24 cellular contexts compared by ENCODE assay signal in the genomic region with DNA sequence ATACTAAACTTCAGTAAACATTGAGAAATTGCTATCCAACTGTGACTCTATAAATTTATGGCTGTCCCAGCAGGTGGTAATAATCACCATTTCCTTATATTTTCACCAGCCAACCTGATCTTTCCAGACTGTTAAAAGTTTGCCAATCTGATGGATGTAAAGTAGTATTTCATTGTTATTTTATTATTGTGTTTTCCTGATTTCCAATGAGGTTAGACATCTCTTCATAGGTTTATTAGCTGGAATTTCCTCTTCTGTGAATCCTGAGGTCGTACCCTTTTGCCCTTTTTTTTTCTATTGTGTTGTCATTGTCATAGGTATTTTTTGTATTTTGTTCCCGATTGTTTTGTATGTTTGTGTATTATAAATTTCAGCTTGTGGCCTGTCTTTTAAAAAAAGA. TPM values are rescaled to one million over a fixed set of nuclear protein-coding genes. Genes with fewer than 3 reads are reported as not detected.
DNase-seq lines count a peak whose midpoint lies in the region; ATAC-seq, FAIRE-seq and TF ChIP-seq lines count a peak whose summit lies in the region.
"Had no signal": no experiment of that assay in that cellular context is flagged by ENCODE, and none has a peak within 500 bp of the region (broad histone marks: within the 10 kb centered on the region; RNA-seq: fewer than 3 reads in every experiment).

No MANE protein-coding gene starts in this region.

- H3K4me1 ChIP-seq in A673 (ENCODE audit: insufficient read depth, low read length, poor library complexity, severe bottlenecking) (no peaks in the 10 kb centered on the region), mucosa of descending colon (ENCODE audit: low read depth) (no peaks in the 10 kb centered on the region)
- H3K4me1 ChIP-seq in CD8-positive, alpha-beta memory T cell (ENCODE audit: insufficient read depth, low read length), result no peaks in the 10 kb centered on the region
- H3K4me1 ChIP-seq: BE2C; BLaER1 treated with 17β-estradiol and CSF1 and Interleukin-3, amounts not matched to agents 10 nM and 100 nM; HAP-1 had no signal

- POLR2A ChIA-PET in A673 (lab: Charles Lee; ENCODE audit: low non-redundant PET), result no interaction called here
- POLR2A ChIA-PET in CD8-positive, alpha-beta memory T cell (lab: Charles Lee), result no interaction called here

- no peaks in the 10 kb centered on the region for H3K27me3 ChIP-seq in A673 (replicated peaks; ENCODE audit: insufficient read depth, low read depth, low read length, poor library complexity)
- H3K27me3 ChIP-seq in CD8-positive, alpha-beta memory T cell (ENCODE audit: insufficient read depth, low read length, poor library complexity, severe bottlenecking), result no peaks in the 10 kb centered on the region
- H3K27me3 ChIP-seq: BE2C; BLaER1 treated with 17β-estradiol and CSF1 and Interleukin-3, amounts not matched to agents 10 nM and 100 nM had no signal

- no peak overlapping the region for H3K4me3 ChIP-seq in A673 (ENCODE audit: low read depth, low read length, poor library complexity, severe bottlenecking)
- H3K4me3 ChIP-seq in mucosa of descending colon, result no peak overlapping the region
- H3K4me3 ChIP-seq in CD8-positive, alpha-beta memory T cell (ENCODE audit: low read length), result no peak overlapping the region
- H3K4me3 ChIP-seq: BLaER1 treated with 17β-estradiol and CSF1 and Interleukin-3, amounts not matched to agents 10 nM and 100 nM; HAP-1 had no signal

- H3K4me1 Mint-ChIP-seq in CD8-positive, alpha-beta memory T cell, result no peaks in the 10 kb centered on the region
- H3K4me1 Mint-ChIP-seq: CD14-positive monocyte had no signal

- TF ChIP-seq POLR2A in GM12891 (IDR thresholded peaks at IDR 0.05; ENCODE audit: low read depth, low read length), result no peak

- peaks cover 2 to 6% (median 4%) of the 10 kb centered on the region in 5 donors for H3K9me3 Mint-ChIP-seq in CD8-positive, alpha-beta memory T cell

- FAIRE-seq in GM12891 (lab: Jason Lieb, UNC), result no peak
- FAIRE-seq: A204.1, G401.6, H54 had no signal

- ATAC-seq in mucosa of descending colon (peak; percentile 36), GM19324 (IDR thresholded peaks at IDR 0.05; ENCODE audit: low FRiP score, unreplicated experiment) (no peak)

- H3K36me3 Mint-ChIP-seq in CD8-positive, alpha-beta memory T cell, result peaks cover 0 to 5% (median 0%) of the 10 kb centered on the region in 3 donors
- H3K36me3 Mint-ChIP-seq: CD14-positive monocyte had no signal

- no peak overlapping the region for H3K4me3 Mint-ChIP-seq in CD8-positive, alpha-beta memory T cell
- H3K4me3 Mint-ChIP-seq: CD14-positive monocyte; CD4-positive, alpha-beta T cell; HFFc6 had no signal

- peaks cover 0 to 4% of the 10 kb centered on the region in 2 donors for H3K27me3 Mint-ChIP-seq in CD8-positive, alpha-beta memory T cell
- H3K27me3 Mint-ChIP-seq: CD4-positive, alpha-beta T cell had no signal

- DNase-seq in NCI-H1417 (lab: John Stamatoyannopoulos, UW) (peak in 2 of 3 experiments; percentile 5 to 55), NCI-H1417 treated with DMSO at 0.1 percent for 48 hours (lab: John Stamatoyannopoulos, UW) (no peak), A673 (ENCODE audit: low spot score) (peak; percentile 29), NCI-H146 treated with DMSO at 0.1 percent for 48 hours (lab: John Stamatoyannopoulos, UW; ENCODE audit: unreplicated experiment) (peak; percentile 32), mucosa of descending colon (no peak), GM12891 (ENCODE audit: insufficient read length, low spot score) (no peak)
- no peak for DNase-seq in CD8-positive, alpha-beta memory T cell
- DNase-seq: ACHN; AML-193; BE2C; Calu3; CD4-positive, alpha-beta T cell; COR-L47; DND-41; GOT3; HFFc6 had no signal

- no peak for TF ChIP-seq CTCF in A673 (conservative IDR thresholded peaks at IDR 0.05; ENCODE audit: low read depth, low read length)
- TF ChIP-seq CTCF in mucosa of descending colon (IDR thresholded peaks at IDR 0.05), result no peak

- no peak overlapping the region for H3K27ac ChIP-seq in A673 (ENCODE audit: low read depth, low read length, poor library complexity, severe bottlenecking)
- H3K27ac ChIP-seq in CD8-positive, alpha-beta memory T cell (ENCODE audit: low read depth, low read length), result no peak overlapping the region
- H3K27ac ChIP-seq: 22Rv1; BLaER1 treated with 17β-estradiol and CSF1 and Interleukin-3, amounts not matched to agents 10 nM and 100 nM had no signal

- no TSS peak for BruUV-seq in A673 (replicated peaks; lab: Mats Ljungman, UMichigan)

- CTCF ChIA-PET in A673 (lab: Charles Lee), result interaction anchor here (0.9 kb wide), 1 partner anchor 84 kb away, joined by 4 read pairs; no protein-coding TSS in a partner anchor
- CTCF ChIA-PET in CD8-positive, alpha-beta memory T cell (lab: Charles Lee), result no interaction called here

- peaks cover 6% of the 10 kb centered on the region for H3K9me3 ChIP-seq in A673 (ENCODE audit: low read depth, low read length, poor library complexity, severe bottlenecking)
- H3K9me3 ChIP-seq in mucosa of descending colon, result no peaks in the 10 kb centered on the region
- no peaks in the 10 kb centered on the region for H3K9me3 ChIP-seq in CD8-positive, alpha-beta memory T cell (ENCODE audit: low read length)

- H3K36me3 ChIP-seq in A673 (ENCODE audit: insufficient read depth, low read length, poor library complexity, severe bottlenecking) (no peaks in the 10 kb centered on the region), mucosa of descending colon (ENCODE audit: low read depth) (no peaks in the 10 kb centered on the region)
- H3K36me3 ChIP-seq in CD8-positive, alpha-beta memory T cell (ENCODE audit: insufficient read depth, low read length), result no peaks in the 10 kb centered on the region
- H3K36me3 ChIP-seq: BE2C; BLaER1 treated with 17β-estradiol and CSF1 and Interleukin-3, amounts not matched to agents 10 nM and 100 nM; HAP-1 had no signal

- intact Hi-C loops in A673 (cut with micrococcal nuclease; ENCODE audit: unreplicated experiment) (no loop called here), mucosa of descending colon (cut with DNase I, micrococcal nuclease) (no loop called here)

- no peak overlapping the region for H3K27ac Mint-ChIP-seq in CD8-positive, alpha-beta memory T cell
- H3K27ac Mint-ChIP-seq: CD14-positive monocyte; CD4-positive, alpha-beta T cell; HFFc6 had no signal

TF ChIP-seq in GM12891, 5 proteins besides CTCF, POLR2A, EP300 and RAD21:
- no peak for TF ChIP-seq PAX5 (IDR thresholded peaks at IDR 0.05; ENCODE audit: insufficient read depth, low read length, severe bottlenecking)
- TF ChIP-seq SPI1 (IDR thresholded peaks at IDR 0.05; ENCODE audit: low read depth, low read length), result no peak
- TF ChIP-seq TAF1 (IDR thresholded peaks at IDR 0.05; ENCODE audit: low read depth, low read length), result no peak
- no peak for TF ChIP-seq POU2F2 (IDR thresholded peaks at IDR 0.05; ENCODE audit: low read depth, low read length)
- TF ChIP-seq POLR2AphosphoS5 (IDR thresholded peaks at IDR 0.05; ENCODE audit: low read depth, low read length), result no peak

RNA-seq across cellular contexts. Expression of gene BMERB1, which starts 31.7 kb away (rescaled TPM):
- total RNA-seq in A673 (2021) (11.5 and 16.8 TPM in 2 replicates), mucosa of descending colon (10 to 100 TPM in 1 of 3 donors, 1 to 10 TPM in 2; 5.4 to 54.3 (median 9.1) TPM)
- 1.2 TPM for polyA plus RNA-seq in GM12891 (2012; ENCODE audit: low read depth, missing spikeins)
- total RNA-seq in CD8-positive, alpha-beta memory T cell, result 10 to 100 TPM; 13.1 to 13.6 TPM
- polyA plus RNA-seq in CD8-positive, alpha-beta memory T cell, result 4.8 TPM

Comparison
In these comparisons a context has a peak if more than half of its experiments do, and no peak if none do; other contexts are left out.
1. DNase-seq: peak in NCI-H1417 (2 of 3), A673 (single experiment) and NCI-H146 treated with DMSO at 0.1 percent for 48 hours (single experiment); none in NCI-H1417 treated with DMSO at 0.1 percent for 48 hours (single experiment), mucosa of descending colon (0 of 3), GM12891 (single experiment) and CD8-positive, alpha-beta memory T cell (0 of 5).